In the genomic region with DNA sequence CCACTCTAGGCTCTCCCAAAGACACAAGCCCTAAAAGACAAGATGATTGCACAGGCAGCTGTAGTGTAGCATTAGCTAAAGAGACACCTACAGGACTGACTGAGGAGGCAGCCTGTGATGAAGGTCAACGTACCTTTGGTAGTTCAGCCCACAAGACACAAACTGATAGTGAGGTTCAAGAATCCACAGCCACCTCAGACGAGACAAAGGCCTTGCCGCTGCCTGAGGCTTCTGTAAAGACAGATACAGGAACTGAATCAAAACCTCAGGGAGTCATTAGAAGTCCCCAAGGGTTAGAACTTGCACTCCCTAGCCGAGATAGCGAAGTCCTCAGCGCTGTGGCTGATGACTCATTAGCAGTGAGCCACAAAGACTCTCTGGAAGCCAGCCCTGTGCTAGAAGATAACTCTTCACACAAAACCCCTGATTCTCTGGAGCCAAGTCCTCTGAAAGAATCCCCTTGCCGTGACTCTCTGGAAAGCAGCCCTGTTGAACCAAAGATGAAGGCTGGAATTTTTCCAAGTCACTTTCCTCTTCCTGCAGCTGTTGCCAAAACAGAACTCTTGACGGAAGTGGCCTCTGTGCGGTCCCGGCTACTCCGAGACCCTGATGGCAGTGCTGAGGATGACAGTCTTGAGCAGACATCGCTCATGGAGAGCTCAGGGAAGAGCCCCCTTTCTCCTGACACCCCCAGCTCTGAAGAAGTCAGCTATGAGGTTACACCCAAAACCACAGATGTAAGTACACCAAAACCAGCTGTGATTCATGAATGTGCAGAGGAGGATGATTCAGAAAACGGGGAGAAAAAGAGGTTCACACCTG, we compare ENCODE assay signal across 8 cellular contexts.
DNase-seq lines count a peak whose midpoint lies in the region; ATAC-seq and TF ChIP-seq lines count a peak whose summit lies in the region.

No MANE protein-coding gene starts in this region.

- DNase-seq in DND-41 (peak; percentile 83), HS-5 (ENCODE audit: low read depth) (peak; percentile 76), activated B cell treated with CpG ODN at 0.5 μM for 24 hours (peak; percentile 36), non-pigmented ciliary epithelial cell (ENCODE audit: low read depth) (peak; percentile 78), uterus (peak; percentile 16 to 17), erythroblast (lab: John Stamatoyannopoulos, UW) (no peak)
- DNase-seq in central memory CD4-positive, alpha-beta T cell, result peak; percentile 63

- peaks cover 47% of the 10 kb centered on the region for H3K27me3 ChIP-seq in DND-41 (ENCODE audit: insufficient read depth, low read length, poor library complexity)
- H3K27me3 ChIP-seq in uterus, result no peaks in the 10 kb centered on the region

- H3K9me3 ChIP-seq in DND-41 (ENCODE audit: insufficient read depth, low read length, severe bottlenecking) (no peaks in the 10 kb centered on the region), uterus (no peaks in the 10 kb centered on the region)

- no peak for TF ChIP-seq POLR2A in uterus (IDR thresholded peaks at IDR 0.05)
- TF ChIP-seq POLR2A in erythroblast (IDR thresholded peaks at IDR 0.05; ENCODE audit: low read length), result no peak

- intact Hi-C loops in activated B cell treated with CpG ODN at 0.5 μM for 24 hours (cut with micrococcal nuclease), result no loop called here
- intact Hi-C loops in uterus (cut with DNase I; ENCODE audit: low total_unique reads), result no loop called here

- peak overlapping the region; percentile 2 for H3K27ac Mint-ChIP-seq in activated B cell treated with CpG ODN at 0.5 μM for 24 hours

- H3K36me3 Mint-ChIP-seq in activated B cell treated with CpG ODN at 0.5 μM for 24 hours (ENCODE audit: low read depth), result no peaks in the 10 kb centered on the region

- peak; percentile 97 for ATAC-seq in DND-41 (ENCODE audit: insufficient read depth, low read depth)
- ATAC-seq in GM21447 (IDR thresholded peaks at IDR 0.05; ENCODE audit: unreplicated experiment), result peak; percentile 99
- ATAC-seq in activated B cell treated with CpG ODN at 0.5 μM for 24 hours (ENCODE audit: low read depth), result peak; percentile 99

- H3K9me3 Mint-ChIP-seq in activated B cell treated with CpG ODN at 0.5 μM for 24 hours, result no peaks in the 10 kb centered on the region

- peaks cover 51% of the 10 kb centered on the region for H3K27me3 Mint-ChIP-seq in activated B cell treated with CpG ODN at 0.5 μM for 24 hours

- peak; percentile 49 for TF ChIP-seq CTCF in DND-41 (IDR thresholded peaks at IDR 0.05; ENCODE audit: borderline replicate concordance, extremely low read depth, low read length, poor library complexity, severe bottlenecking)
- no peak for TF ChIP-seq CTCF in activated B cell treated with CpG ODN at 0.5 μM for 24 hours (IDR thresholded peaks at IDR 0.05)
- TF ChIP-seq CTCF in uterus (IDR thresholded peaks at IDR 0.05), result no peak

- H3K9ac ChIP-seq in DND-41 (ENCODE audit: low read depth, low read length), result no peak overlapping the region

- peak overlapping the region; percentile 17 for H3K4me3 Mint-ChIP-seq in activated B cell treated with CpG ODN at 0.5 μM for 24 hours

- no peak overlapping the region for H3K27ac ChIP-seq in DND-41 (ENCODE audit: low read length)
- H3K27ac ChIP-seq in uterus, result no peak overlapping the region

- peaks cover 14% of the 10 kb centered on the region for H3K4me1 Mint-ChIP-seq in activated B cell treated with CpG ODN at 0.5 μM for 24 hours

- H2AFZ ChIP-seq in DND-41 (ENCODE audit: low read depth, low read length), result no peak overlapping the region

- H3K36me3 ChIP-seq in DND-41 (ENCODE audit: insufficient read depth, low read length) (no peaks in the 10 kb centered on the region), uterus (no peaks in the 10 kb centered on the region)

- CTCF ChIA-PET in activated B cell treated with CpG ODN at 0.5 μM for 24 hours (lab: Charles Lee), result no interaction called here

- H3K4me2 ChIP-seq in DND-41 (ENCODE audit: insufficient read depth, low read length), result no peak overlapping the region

- no peaks in the 10 kb centered on the region for H3K79me2 ChIP-seq in DND-41 (ENCODE audit: insufficient read depth, low read length)

- no peak overlapping the region for H3K4me3 ChIP-seq in DND-41 (ENCODE audit: low read depth in 1 of 2, low read length in 2 of 2)
- no peak overlapping the region for H3K4me3 ChIP-seq in uterus

- POLR2A ChIA-PET in activated B cell treated with CpG ODN at 0.5 μM for 24 hours (lab: Charles Lee), result no interaction called here

- H3K4me1 ChIP-seq in DND-41 (ENCODE audit: insufficient read depth, low read length) (peaks cover 9% of the 10 kb centered on the region), uterus (no peaks in the 10 kb centered on the region)

- H4K20me1 ChIP-seq in DND-41 (ENCODE audit: insufficient read depth, low read length), result peaks cover 16% of the 10 kb centered on the region; the same call in 1 of the 2 replicates

Comparison
In these comparisons a context has a peak if more than half of its experiments do, and no peak if none do; other contexts are left out.
1. DNase-seq: peak in DND-41 (single experiment), HS-5 (single experiment), activated B cell treated with CpG ODN at 0.5 μM for 24 hours (single experiment), central memory CD4-positive, alpha-beta T cell (single experiment), non-pigmented ciliary epithelial cell (single experiment) and uterus (2 of 2); none in erythroblast (0 of 2).
2. Peak in every context shown above with its lines, with median percentiles within 50 percentile points of each other: ATAC-seq.